ENCODE assay signal across 26 cellular contexts in genomic region chrX:53544936-53545335, GRCh38.
"Had no signal": no experiment of that assay in that cellular context is flagged by ENCODE, and none has a peak within 500 bp of the region (broad histone marks: within the 10 kb centered on the region; RNA-seq: fewer than 3 reads in every experiment).

No MANE protein-coding gene starts in this region.

- H3K4me1 Mint-ChIP-seq: neural crest cell; stimulated activated memory B cell treated with anti-CD40 and anti-IgM and Interleukin-4, amounts not matched to agents 10 μg/mL and 1 μg/mL and 100 μg/mL, for 72 hours had no signal

- H3K4me1 ChIP-seq: adrenal gland, ascending aorta, left lung, right lobe of liver, transverse colon, uterus had no signal

- DNase-seq: activated CD4-positive, CD25-positive, alpha-beta regulatory T cell treated with anti-CD3 and anti-CD28 coated beads, Interleukin-2, amount 50 U/mL, for 72 hours; activated CD8-positive, alpha-beta memory T cell treated with anti-CD3 and anti-CD28 coated beads, Interleukin-2, amount 50 U/mL, for 48 hours; activated gamma-delta T cell treated with Interleukin-2 at 50 U/mL for 16 hours; adrenal gland; central memory CD4-positive, alpha-beta T cell; effector memory CD4-positive, alpha-beta T cell; hippocampal formation; kidney glomerular epithelial cell; left lung; naive thymus-derived CD4-positive, alpha-beta T cell; occipital lobe; posterior cingulate gyrus; right lobe of liver; stimulated activated CD4-positive, alpha-beta T cell treated with anti-CD3 and anti-CD28 coated beads, Interleukin-2, amount 100 ng/mL, for 24 hours; transverse colon; uterus had no signal

- H3K9me3 ChIP-seq: adrenal gland, ascending aorta, left lung, right lobe of liver, transverse colon, uterus had no signal

- H3K36me3 ChIP-seq: uterus had no signal

- H3K27ac Mint-ChIP-seq: naive thymus-derived CD4-positive, alpha-beta T cell; T-helper 2 cell treated with Interferon-gamma antibody and Interleukin-4, amounts not matched to agents 5 μg/mL and 100 μg/mL, for 36 hours had no signal

- H3K27me3 ChIP-seq: adrenal gland, ascending aorta, left lung, right lobe of liver, transverse colon, uterus had no signal

- H3K4me3 Mint-ChIP-seq: activated naive CD4-positive, alpha-beta T cell treated with anti-CD3 and anti-CD28 coated beads, Interleukin-2, amount 50 U/mL, for 24 hours; activated T-helper 1 cell treated with anti-CD3 and anti-CD28 coated beads, Interleukin-12 subunit alpha, Interleukin-12 subunit beta, Interleukin-2, Interleukin-4 antibody, amounts not matched to agents 30 ng/mL and 10 ng/mL and 1 ng/mL, durations not matched to agents 14 hours and 24 hours and 36 hours; naive thymus-derived CD4-positive, alpha-beta T cell; neural crest cell; stimulated activated memory B cell treated with anti-CD40 and anti-IgM and Interleukin-4, amounts not matched to agents 10 μg/mL and 1 μg/mL and 100 μg/mL, for 72 hours; T-helper 2 cell treated with Interferon-gamma antibody and Interleukin-4, amounts not matched to agents 5 μg/mL and 100 μg/mL, for 36 hours had no signal

- H3K27ac ChIP-seq: adrenal gland, ascending aorta, left lung, right lobe of liver, skin epidermis, transverse colon, uterus, VCaP had no signal

- H3K4me3 ChIP-seq: adrenal gland, ascending aorta, left lung, lung, right lobe of liver, skin epidermis, transverse colon, uterus had no signal

- ATAC-seq: esophagus mucosa; left lung; naive thymus-derived CD4-positive, alpha-beta T cell; right lobe of liver; stimulated activated memory B cell treated with anti-CD40 and anti-IgM and Interleukin-4, amounts not matched to agents 10 μg/mL and 1 μg/mL and 100 μg/mL, for 72 hours had no signal

- H3K9me3 Mint-ChIP-seq: activated naive CD4-positive, alpha-beta T cell treated with anti-CD3 and anti-CD28 coated beads, Interleukin-2, amount 50 U/mL, for 24 hours; activated T-helper 1 cell treated with anti-CD3 and anti-CD28 coated beads, Interleukin-12 subunit alpha, Interleukin-12 subunit beta, Interleukin-2, Interleukin-4 antibody, amounts not matched to agents 30 ng/mL and 10 ng/mL and 1 ng/mL, durations not matched to agents 14 hours and 24 hours and 36 hours; naive thymus-derived CD4-positive, alpha-beta T cell; neural crest cell; stimulated activated memory B cell treated with anti-CD40 and anti-IgM and Interleukin-4, amounts not matched to agents 10 μg/mL and 1 μg/mL and 100 μg/mL, for 72 hours; T-helper 2 cell treated with Interferon-gamma antibody and Interleukin-4, amounts not matched to agents 5 μg/mL and 100 μg/mL, for 36 hours had no signal

- H3K27me3 Mint-ChIP-seq: activated naive CD4-positive, alpha-beta T cell treated with anti-CD3 and anti-CD28 coated beads, Interleukin-2, amount 50 U/mL, for 24 hours; naive thymus-derived CD4-positive, alpha-beta T cell; stimulated activated memory B cell treated with anti-CD40 and anti-IgM and Interleukin-4, amounts not matched to agents 10 μg/mL and 1 μg/mL and 100 μg/mL, for 72 hours had no signal
